10 cellular contexts compared by ENCODE assay signal in genomic region chr17:19672009-19672837, GRCh38. TPM values are rescaled to one million over a fixed set of nuclear protein-coding genes. Genes with fewer than 3 reads are reported as not detected.
DNase-seq lines count a peak whose midpoint lies in the region; ATAC-seq, FAIRE-seq and TF ChIP-seq lines count a peak whose summit lies in the region.
"Had no signal": no experiment of that assay in that cellular context is flagged by ENCODE, and none has a peak within 500 bp of the region (broad histone marks: within the 10 kb centered on the region; RNA-seq: fewer than 3 reads in every experiment).

No MANE protein-coding gene starts in this region.

- intact Hi-C loops in adrenal gland (cut with DNase I) = loop anchor here (10.0 kb wide), 3 partner anchors 73 to 157 kb away; partner anchors contain the start of gene ALDH3A1 (in 1 of the 2)
- intact Hi-C loops in kidney (cut with DNase I) = no loop called here
- intact Hi-C loops in spleen (cut with DNase I; ENCODE audit: low total_unique reads) = no loop called here

- H3K4me3 Mint-ChIP-seq in natural killer cell treated with Interleukin-12 subunit alpha and Interleukin-12 subunit beta and Interleukin-15 and Interleukin-18, amount 100 ng/mL, for 72 hours = no peak overlapping the region

- H3K27me3 Mint-ChIP-seq in natural killer cell treated with Interleukin-12 subunit alpha and Interleukin-12 subunit beta and Interleukin-15 and Interleukin-18, amount 100 ng/mL, for 72 hours = no peaks in the 10 kb centered on the region

- 49 to 67% (median 53%) methylated on average over 9 of the region's 9 CpGs for WGBS in adrenal gland, 4 donors
- 67 to 79% (median 70%) methylated on average over 9 of the region's 9 CpGs for WGBS in spleen, 5 donors

- peak; percentile 10 to 49 (median 33) for TF ChIP-seq CTCF in adrenal gland (IDR thresholded peaks at IDR 0.05)
- peak; percentile 4 for TF ChIP-seq CTCF in kidney (IDR thresholded peaks at IDR 0.05; ENCODE audit: borderline replicate concordance, extremely low read depth, insufficient read depth)
- TF ChIP-seq CTCF in spleen (IDR thresholded peaks at IDR 0.05 in 8 of 11, conservative IDR thresholded peaks at IDR 0.05 in 3 of 11) = peak in 1 of 11 experiments; percentile 15

- H3K36me3 ChIP-seq in adrenal gland (replicated peaks in 1 of 2) (peaks cover 0 to 30% of the 10 kb centered on the region in 2 donors), kidney (ENCODE audit: control insufficient read depth in 1 of 2, insufficient read depth in 2 of 2, low read length in 2 of 2) (peaks cover 18 to 45% of the 10 kb centered on the region in 2 donors), spleen (peaks cover 0 to 92% (median 23%) of the 10 kb centered on the region in 6 donors)

- H3K27me3 ChIP-seq in adrenal gland (no peaks in the 10 kb centered on the region), spleen (replicated peaks in 1 of 7) (no peaks in the 10 kb centered on the region)

- H3K27ac Mint-ChIP-seq in natural killer cell treated with Interleukin-12 subunit alpha and Interleukin-12 subunit beta and Interleukin-15 and Interleukin-18, amount 100 ng/mL, for 72 hours = no peak overlapping the region

- peaks cover 5% of the 10 kb centered on the region for H3K36me3 Mint-ChIP-seq in natural killer cell treated with Interleukin-12 subunit alpha and Interleukin-12 subunit beta and Interleukin-15 and Interleukin-18, amount 100 ng/mL, for 72 hours

- no peak for ATAC-seq in HG03442 (IDR thresholded peaks at IDR 0.05; ENCODE audit: unreplicated experiment)
- ATAC-seq in natural killer cell treated with Interleukin-12 subunit alpha and Interleukin-12 subunit beta and Interleukin-15 and Interleukin-18, amount 100 ng/mL, for 72 hours = no peak

- H3K27ac ChIP-seq in adrenal gland (peak overlapping the region; percentile 37 to 82 (median 70)), kidney (ENCODE audit: low read depth in 2 of 2, low read length in 2 of 2) (peak overlapping the region; percentile 17 to 44), spleen (peak overlapping the region in 5 of 8 donors; percentile 14 to 55 (median 26))

- H3K4me1 ChIP-seq in adrenal gland (replicated peaks in 1 of 2) = peaks cover 11 to 37% of the 10 kb centered on the region in 2 donors
- H3K4me1 ChIP-seq in kidney (ENCODE audit: control insufficient read depth in 1 of 2, insufficient read depth in 1 of 2, low read depth in 1 of 2, low read length in 2 of 2) = peaks cover 15 to 16% of the 10 kb centered on the region in 2 donors
- peaks cover 10 to 25% (median 15%) of the 10 kb centered on the region in 6 donors for H3K4me1 ChIP-seq in spleen

- H3K4me1 Mint-ChIP-seq in natural killer cell treated with Interleukin-12 subunit alpha and Interleukin-12 subunit beta and Interleukin-15 and Interleukin-18, amount 100 ng/mL, for 72 hours (ENCODE audit: low read depth in 2 of 2) = no peaks in the 10 kb centered on the region

- no peak for FAIRE-seq in kidney (lab: Jason Lieb, UNC)
- FAIRE-seq: GM12892 had no signal

- H3K4me3 ChIP-seq in adrenal gland = no peak overlapping the region
- H3K4me3 ChIP-seq in kidney (ENCODE audit: low read length in 2 of 2) = no peak overlapping the region
- no peak overlapping the region for H3K4me3 ChIP-seq in spleen

- peak overlapping the region in 1 of 2 donors; percentile 12 for H3K9ac ChIP-seq in kidney (ENCODE audit: low read length in 2 of 2)

- DNase-seq in HK-2 (ENCODE audit: unreplicated experiment) = peak; percentile 14
- peak; percentile 81 to 95 (median 90) for DNase-seq in adrenal gland
- DNase-seq in kidney = peak; percentile 72
- no peak for DNase-seq in spleen
- no peak for DNase-seq in NCI-H2081 treated with DMSO at 0.1 percent for 48 hours (lab: John Stamatoyannopoulos, UW)
- no peak for DNase-seq in NCI-H345 treated with DMSO at 0.1 percent for 48 hours (lab: John Stamatoyannopoulos, UW; ENCODE audit: unreplicated experiment)
- no peak for DNase-seq in natural killer cell treated with Interleukin-12 subunit alpha and Interleukin-12 subunit beta and Interleukin-15 and Interleukin-18, amount 100 ng/mL, for 72 hours (ENCODE audit: low spot score)
- DNase-seq: NCI-H2171 had no signal

- no peaks in the 10 kb centered on the region for H3K9me3 Mint-ChIP-seq in natural killer cell treated with Interleukin-12 subunit alpha and Interleukin-12 subunit beta and Interleukin-15 and Interleukin-18, amount 100 ng/mL, for 72 hours

- TF ChIP-seq POLR2A in adrenal gland (IDR thresholded peaks at IDR 0.05) (peak in 1 of 2 donors; percentile 27), spleen (IDR thresholded peaks at IDR 0.05) (no peak)

- H3K9me3 ChIP-seq in adrenal gland (replicated peaks in 1 of 3) = no peaks in the 10 kb centered on the region
- no peaks in the 10 kb centered on the region for H3K9me3 ChIP-seq in kidney (ENCODE audit: control insufficient read depth in 1 of 2, low read length in 2 of 2)
- H3K9me3 ChIP-seq in spleen = no peaks in the 10 kb centered on the region

RNA-seq across cellular contexts. Expression of gene ALDH3A2, which starts 23.7 kb away (rescaled TPM):
- total RNA-seq in adrenal gland (1,000 to 10,000 TPM in 1 of 8 donors, 100 to 1,000 TPM in 7; 312 to 1,009 (median 444) TPM), kidney (75.0 TPM), spleen (10 to 100 TPM; 26.7 to 73.1 (median 68.1) TPM)
- polyA plus RNA-seq in adrenal gland (100 to 1,000 TPM in 2 of 3 donors, 10 to 100 TPM in 1; 99.1 to 951 (median 170) TPM), kidney (ENCODE audit: insufficient read depth, low read depth, low replicate concordance) (87.7 TPM), spleen (10 to 100 TPM; 14.4 to 22.3 (median 15.4) TPM)
- total RNA-seq in natural killer cell treated with Interleukin-12 subunit alpha and Interleukin-12 subunit beta and Interleukin-15 and Interleukin-18, amount 100 ng/mL, for 72 hours = 10 to 100 TPM; 22.3 to 31.6 TPM

RNA-seq across cellular contexts. Expression of gene SLC47A2, which starts 44.2 kb away (rescaled TPM):
- total RNA-seq in adrenal gland (1 to 10 TPM in 1 of 8 donors, under 1 TPM in 2, not detected in 5; 0.28 to 1.3 (median 0.36) TPM), kidney (46.3 TPM), spleen (not detected)
- polyA plus RNA-seq in adrenal gland (under 1 TPM in 1 of 3 donors, not detected in 2; 0.10 TPM), kidney (ENCODE audit: insufficient read depth, low read depth, low replicate concordance) (61.5 TPM), spleen (under 1 TPM in 1 of 3 donors, not detected in 2; 0.03 TPM)
- total RNA-seq in natural killer cell treated with Interleukin-12 subunit alpha and Interleukin-12 subunit beta and Interleukin-15 and Interleukin-18, amount 100 ng/mL, for 72 hours = not detected

Comparison
In these comparisons a context has a peak if more than half of its experiments do, and no peak if none do; other contexts are left out.
1. DNase-seq: peak in HK-2 (single experiment), adrenal gland (7 of 7) and kidney (single experiment); none in spleen (single experiment), NCI-H2081 treated with DMSO at 0.1 percent for 48 hours (single experiment), NCI-H345 treated with DMSO at 0.1 percent for 48 hours (single experiment) and natural killer cell treated with Interleukin-12 subunit alpha and Interleukin-12 subunit beta and Interleukin-15 and Interleukin-18, amount 100 ng/mL, for 72 hours (single experiment).
2. RNA of gene SLC47A2, which starts 44.2 kb away (total RNA-seq): 46.3 TPM in kidney (single experiment); 0.28 to 1.3 TPM in adrenal gland, not detected in spleen and not detected in natural killer cell treated with Interleukin-12 subunit alpha and Interleukin-12 subunit beta and Interleukin-15 and Interleukin-18, amount 100 ng/mL, for 72 hours; every median in the first group is over 10 times any median in the second.
3. intact Hi-C loops: an anchor here in adrenal gland (10.0 kb wide); none called in kidney and spleen.
4. Peak in every context shown above with its lines, with median percentiles within 50 percentile points of each other: H3K27ac ChIP-seq.